Comparison of ENCODE assay signal across 18 cellular contexts in the genomic region with DNA sequence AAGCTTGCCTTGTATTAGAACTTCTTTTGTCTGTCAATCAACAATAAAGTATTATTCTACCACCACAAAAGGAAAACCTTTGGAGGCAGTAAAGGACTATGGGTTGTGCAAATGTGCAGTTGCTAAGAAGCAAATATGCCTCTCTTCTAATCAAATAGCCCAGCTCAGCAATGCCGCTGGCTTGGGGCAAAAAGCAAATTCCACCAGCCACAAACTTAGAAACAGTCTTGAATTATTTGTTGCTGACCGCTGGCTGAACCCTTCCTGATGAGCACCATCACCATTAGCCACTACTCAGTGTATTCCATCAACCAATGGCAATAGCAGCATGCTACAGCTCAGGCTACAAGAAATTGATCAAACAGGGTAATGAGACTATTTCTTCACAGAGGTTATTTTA. TPM values are rescaled to one million over a fixed set of nuclear protein-coding genes. Genes with fewer than 3 reads are reported as not detected.
A peak's percentile ranks its signal among the peaks of the same experiment; 100 is the strongest.
DNase-seq lines count a peak whose midpoint lies in the region; ATAC-seq, FAIRE-seq and TF ChIP-seq lines count a peak whose summit lies in the region.
"Had no signal": no experiment of that assay in that cellular context is flagged by ENCODE, and none has a peak within 500 bp of the region (broad histone marks: within the 10 kb centered on the region; RNA-seq: fewer than 3 reads in every experiment).

No MANE protein-coding gene starts in this region.

- H3K36me3 Mint-ChIP-seq in HFFc6 (ENCODE audit: low read depth): no peaks in the 10 kb centered on the region
- H3K36me3 Mint-ChIP-seq in stimulated activated memory B cell treated with anti-CD40 and anti-IgM and Interleukin-4, amounts not matched to agents 10 μg/mL and 1 μg/mL and 100 μg/mL, for 72 hours: peaks cover 41% of the 10 kb centered on the region

- WGBS in A549 (ENCODE audit: missing lambda C conversion rate): 28% methylated on average over 2 of the region's 2 CpGs

- no peak for TF ChIP-seq RAD21 in A549 (conservative IDR thresholded peaks at IDR 0.05 in 1 of 2, IDR thresholded peaks at IDR 0.05 in 1 of 2)

- ATAC-seq in A549: peak in 1 of 2 experiments; percentile 92; a peak in 3 of 6 replicates
- no peak for ATAC-seq in stimulated activated memory B cell treated with anti-CD40 and anti-IgM and Interleukin-4, amounts not matched to agents 10 μg/mL and 1 μg/mL and 100 μg/mL, for 72 hours
- ATAC-seq: esophagus mucosa, left colon had no signal

- H3K27me3 Mint-ChIP-seq in HFFc6 (ENCODE audit: insufficient read depth): no peaks in the 10 kb centered on the region
- H3K27me3 Mint-ChIP-seq in stimulated activated memory B cell treated with anti-CD40 and anti-IgM and Interleukin-4, amounts not matched to agents 10 μg/mL and 1 μg/mL and 100 μg/mL, for 72 hours: no peaks in the 10 kb centered on the region
- H3K27me3 Mint-ChIP-seq: CD4-positive, alpha-beta memory T cell had no signal

- FAIRE-seq in A549 (lab: Jason Lieb, UNC): no peak

- H3K9me3 Mint-ChIP-seq in HFFc6: no peaks in the 10 kb centered on the region; the same call in 1 of the 2 replicates
- H3K9me3 Mint-ChIP-seq in stimulated activated memory B cell treated with anti-CD40 and anti-IgM and Interleukin-4, amounts not matched to agents 10 μg/mL and 1 μg/mL and 100 μg/mL, for 72 hours: no peaks in the 10 kb centered on the region
- H3K9me3 Mint-ChIP-seq: T-helper 1 cell treated with Interleukin-12 subunit alpha and Interleukin-12 subunit beta and Interleukin-4 antibody, amounts not matched to agents 30 μg/mL and 1 μg/mL, for 36 hours had no signal

- POLR2A ChIA-PET in A549 (lab: Yijun Ruan, JAX): no interaction called here

- peak overlapping the region; percentile 42; the same call in 2 of the 3 replicates for H3K4me2 ChIP-seq in A549

- CTCF ChIA-PET in A549 (lab: Yijun Ruan, JAX): no interaction called here

- H3K4me1 Mint-ChIP-seq in HFFc6 (ENCODE audit: low read depth): 0 out of 2 replicates have a peak, but pooled peaks cover 5% of the 10 kb centered on the region
- peaks cover 33% of the 10 kb centered on the region for H3K4me1 Mint-ChIP-seq in stimulated activated memory B cell treated with anti-CD40 and anti-IgM and Interleukin-4, amounts not matched to agents 10 μg/mL and 1 μg/mL and 100 μg/mL, for 72 hours
- H3K4me1 Mint-ChIP-seq: H9 had no signal

- no peak overlapping the region for H3K4me3 Mint-ChIP-seq in HFFc6
- H3K4me3 Mint-ChIP-seq in stimulated activated memory B cell treated with anti-CD40 and anti-IgM and Interleukin-4, amounts not matched to agents 10 μg/mL and 1 μg/mL and 100 μg/mL, for 72 hours: no peak overlapping the region
- H3K4me3 Mint-ChIP-seq: CD4-positive, alpha-beta memory T cell; H9; T-helper 1 cell treated with Interleukin-12 subunit alpha and Interleukin-12 subunit beta and Interleukin-4 antibody, amounts not matched to agents 30 μg/mL and 1 μg/mL, for 36 hours had no signal

- no peak overlapping the region for H3K27ac ChIP-seq in A549
- H3K27ac ChIP-seq: 22Rv1 had no signal

- no peak for TF ChIP-seq POLR2A in A549 (IDR thresholded peaks at IDR 0.05; ENCODE audit: low read length)

- TF ChIP-seq CTCF in A549 (IDR thresholded peaks at IDR 0.05) (no peak), HFFc6 (IDR thresholded peaks at IDR 0.05) (no peak)

- no peaks in the 10 kb centered on the region for H3K9me3 ChIP-seq in A549

- no peak for TF ChIP-seq EP300 in A549 (IDR thresholded peaks at IDR 0.05)

- H3K27ac Mint-ChIP-seq in HFFc6: no peak overlapping the region
- H3K27ac Mint-ChIP-seq in stimulated activated memory B cell treated with anti-CD40 and anti-IgM and Interleukin-4, amounts not matched to agents 10 μg/mL and 1 μg/mL and 100 μg/mL, for 72 hours: no peak overlapping the region
- H3K27ac Mint-ChIP-seq: CD4-positive, alpha-beta memory T cell; H9; T-helper 1 cell treated with Interleukin-12 subunit alpha and Interleukin-12 subunit beta and Interleukin-4 antibody, amounts not matched to agents 30 μg/mL and 1 μg/mL, for 36 hours had no signal

- no peak overlapping the region for H3K4me3 ChIP-seq in A549

- peaks cover 11% of the 10 kb centered on the region; the same call in 2 of the 3 replicates for H3K4me1 ChIP-seq in A549

- DNase-seq in A549 (ENCODE audit: low read depth in 1 of 2, low spot score in 1 of 2) (peak in 1 of 2 experiments; percentile 62), HFFc6 (peak; percentile 33), epidermal melanocyte (ENCODE audit: insufficient read length, low spot score) (peak; percentile 19), myocyte (ENCODE audit: low read depth) (peak; percentile 10), mucosa of gallbladder (ENCODE audit: low spot score) (no peak), DMS 273 treated with DMSO at 0.1 percent for 48 hours (lab: John Stamatoyannopoulos, UW) (no peak)
- no peak for DNase-seq in activated CD4-positive, CD25-positive, alpha-beta regulatory T cell treated with anti-CD3 and anti-CD28 coated beads, Interleukin-2, amount 50 U/mL, for 72 hours
- DNase-seq: activated CD4-positive, CD25-positive, alpha-beta regulatory T cell; activated effector memory CD4-positive, alpha-beta T cell treated with anti-CD3 and anti-CD28 coated beads, Interleukin-2, amount 50 U/mL, for 16 hours; aorta; CD4-positive, alpha-beta memory T cell; H9; left colon; MM.1S had no signal

TF ChIP-seq in A549, 52 proteins besides CTCF, POLR2A, EP300 and RAD21:
- TF ChIP-seq ZFP36 (IDR thresholded peaks at IDR 0.05; ENCODE audit: borderline replicate concordance, partially characterized antibody) (no peak), NFE2L2 (conservative IDR thresholded peaks at IDR 0.05; ENCODE audit: low read length) (no peak), TFCP2L1 (CRISPR knock-in tag; IDR thresholded peaks at IDR 0.05) (no peak), MAZ (IDR thresholded peaks at IDR 0.05; ENCODE audit: borderline replicate concordance, low read depth, low read length) (no peak), JUN (IDR thresholded peaks at IDR 0.05) (no peak), ZC3H11A (IDR thresholded peaks at IDR 0.05) (no peak), BHLHE40 (IDR thresholded peaks at IDR 0.05; ENCODE audit: low read depth, low read length) (no peak), HOXB5 (CRISPR knock-in tag; IDR thresholded peaks at IDR 0.05) (no peak), RNF2 (IDR thresholded peaks at IDR 0.05; ENCODE audit: borderline replicate concordance, low read depth) (no peak), KDM1A (IDR thresholded peaks at IDR 0.05; ENCODE audit: low read depth) (no peak), EHF (CRISPR knock-in tag; IDR thresholded peaks at IDR 0.05) (no peak)
- TF ChIP-seq, protein P1, sequence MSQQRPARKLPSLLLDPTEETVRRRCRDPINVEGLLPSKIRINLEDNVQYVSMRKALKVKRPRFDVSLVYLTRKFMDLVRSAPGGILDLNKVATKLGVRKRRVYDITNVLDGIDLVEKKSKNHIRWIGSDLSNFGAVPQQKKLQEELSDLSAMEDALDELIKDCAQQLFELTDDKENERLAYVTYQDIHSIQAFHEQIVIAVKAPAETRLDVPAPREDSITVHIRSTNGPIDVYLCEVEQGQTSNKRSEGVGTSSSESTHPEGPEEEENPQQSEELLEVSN (IDR thresholded peaks at IDR 0.05; ENCODE audit: borderline replicate concordance, low read depth): no peak
- TF ChIP-seq, protein P2, sequence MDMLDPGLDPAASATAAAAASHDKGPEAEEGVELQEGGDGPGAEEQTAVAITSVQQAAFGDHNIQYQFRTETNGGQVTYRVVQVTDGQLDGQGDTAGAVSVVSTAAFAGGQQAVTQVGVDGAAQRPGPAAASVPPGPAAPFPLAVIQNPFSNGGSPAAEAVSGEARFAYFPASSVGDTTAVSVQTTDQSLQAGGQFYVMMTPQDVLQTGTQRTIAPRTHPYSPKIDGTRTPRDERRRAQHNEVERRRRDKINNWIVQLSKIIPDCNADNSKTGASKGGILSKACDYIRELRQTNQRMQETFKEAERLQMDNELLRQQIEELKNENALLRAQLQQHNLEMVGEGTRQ (IDR thresholded peaks at IDR 0.05): no peak
- TF ChIP-seq, protein P3, sequence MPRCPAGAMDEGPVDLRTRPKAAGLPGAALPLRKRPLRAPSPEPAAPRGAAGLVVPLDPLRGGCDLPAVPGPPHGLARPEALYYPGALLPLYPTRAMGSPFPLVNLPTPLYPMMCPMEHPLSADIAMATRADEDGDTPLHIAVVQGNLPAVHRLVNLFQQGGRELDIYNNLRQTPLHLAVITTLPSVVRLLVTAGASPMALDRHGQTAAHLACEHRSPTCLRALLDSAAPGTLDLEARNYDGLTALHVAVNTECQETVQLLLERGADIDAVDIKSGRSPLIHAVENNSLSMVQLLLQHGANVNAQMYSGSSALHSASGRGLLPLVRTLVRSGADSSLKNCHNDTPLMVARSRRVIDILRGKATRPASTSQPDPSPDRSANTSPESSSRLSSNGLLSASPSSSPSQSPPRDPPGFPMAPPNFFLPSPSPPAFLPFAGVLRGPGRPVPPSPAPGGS (IDR thresholded peaks at IDR 0.05): no peak
TF ChIP-seq in A549: peak in this region for 0.

RNA-seq across cellular contexts. Expression of a gene that starts 51.0 kb away (rescaled TPM):
- polyA plus RNA-seq in A549 (2011; rRNA removed) (22.1 and 23.0 TPM in 2 replicates), A549 (2017; fragmentation: RNase III; extraction: RNeasy Plus Mini Kit Qiagen cat#74134 plus additional on column Dnase treatment) (18.7 to 24.3 TPM (median 20.5 TPM) in 3 replicates)
- polyA plus RNA-seq in A549 (2012; cell fraction: cytosol; rRNA removed): 3.3 and 4.0 TPM in 2 replicates
- 2.2 and 2.4 TPM in 2 replicates for polyA plus RNA-seq in A549 (2012; cell fraction: nucleus; rRNA removed)
- polyA minus RNA-seq in A549 (2011; rRNA and poly(A)+ RNA removed): 7.6 and 12.7 TPM in 2 replicates
- total RNA-seq in HFFc6 (2021; fragmentation: NEBNext Ultra II Directional; extraction: Animal tissue kit (Norgen Biotek cat#: 25700)): 10 to 100 TPM in 2 of 6 experiments, 1 to 10 TPM in 4; 7.2 to 12.3 (median 9.1) TPM
- total RNA-seq in myocyte (43.3 and 48.1 TPM in 2 replicates), mucosa of gallbladder (13.6 TPM)
- polyA plus RNA-seq in myocyte (2012): 18.0 TPM

Comparison
In these comparisons a context has a peak if more than half of its experiments do, and no peak if none do; other contexts are left out.
1. DNase-seq: peak in HFFc6 (single experiment), epidermal melanocyte (single experiment) and myocyte (single experiment); none in mucosa of gallbladder (single experiment), activated CD4-positive, CD25-positive, alpha-beta regulatory T cell treated with anti-CD3 and anti-CD28 coated beads, Interleukin-2, amount 50 U/mL, for 72 hours (single experiment) and DMS 273 treated with DMSO at 0.1 percent for 48 hours (single experiment).